Comparison of ENCODE assay signal across 11 cellular contexts in genomic region chr11:65552413-65552951, GRCh38. TPM values are rescaled to one million over a fixed set of nuclear protein-coding genes. Genes with fewer than 3 reads are reported as not detected.
DNase-seq lines count a peak whose midpoint lies in the region; TF ChIP-seq lines count a peak whose summit lies in the region.
"Had no signal": no experiment of that assay in that cellular context is flagged by ENCODE, and none has a peak within 500 bp of the region (broad histone marks: within the 10 kb centered on the region; RNA-seq: fewer than 3 reads in every experiment).

No MANE protein-coding gene starts in this region.

- H3K27me3 Mint-ChIP-seq in CD14-positive monocyte (ENCODE audit: low read depth in 3 of 3), result peaks cover 22 to 28% (median 22%) of the 10 kb centered on the region in 3 donors
- peaks cover 80% of the 10 kb centered on the region for H3K27me3 Mint-ChIP-seq in endodermal cell (ENCODE audit: insufficient read depth)

- H3K9me2 ChIP-seq in PC-9 (ENCODE audit: insufficient read depth), result no peaks in the 10 kb centered on the region

- H3K9me3 ChIP-seq in PC-9 (ENCODE audit: insufficient read depth, low read depth), result no peaks in the 10 kb centered on the region
- no peaks in the 10 kb centered on the region for H3K9me3 ChIP-seq in endodermal cell (ENCODE audit: control insufficient read depth, low read length)
- H3K9me3 ChIP-seq: adrenal gland, MG63 had no signal

- WGBS in endodermal cell (ENCODE audit: insufficient coverage in 1 of 2, insufficient read length in 1 of 2), 2 experiments, result 89 to 90% methylated on average over 4 to 8 of the region's 8 CpGs

- POLR2A ChIA-PET in PC-9 (lab: Charles Lee; ENCODE audit: unreplicated experiment), result interaction anchor here (0.6 to 1.4 kb wide), 2 partner anchors 19 to 20 kb away, joined by 3 to 4 read pairs; partner anchors contain the start of gene FAM89B

- no peak overlapping the region for H2AFZ ChIP-seq in PC-9
- H2AFZ ChIP-seq: GM23248 had no signal

- H3K9ac ChIP-seq in endodermal cell (ENCODE audit: extremely low read depth, low read length, poor library complexity, severe bottlenecking), result no peak overlapping the region
- H3K9ac ChIP-seq: GM23248 had no signal

- peaks cover 0 to 9% of the 10 kb centered on the region in 2 donors for H3K36me3 Mint-ChIP-seq in CD14-positive monocyte
- H3K36me3 Mint-ChIP-seq in endodermal cell (ENCODE audit: low read depth), result no peaks in the 10 kb centered on the region

- H3K4me3 Mint-ChIP-seq in CD14-positive monocyte (no peak overlapping the region), endodermal cell (no peak overlapping the region)

- H3K36me3 ChIP-seq in PC-9 (ENCODE audit: low read depth) (peaks cover 40% of the 10 kb centered on the region), endodermal cell (ENCODE audit: control insufficient read depth, insufficient read depth, low read length) (no peaks in the 10 kb centered on the region)

- H3K4me3 ChIP-seq in PC-9, result no peak overlapping the region
- no peak overlapping the region for H3K4me3 ChIP-seq in endodermal cell (ENCODE audit: low read length)
- H3K4me3 ChIP-seq: adrenal gland, GM23248, MG63 had no signal

- DNase-seq in CD14-positive monocyte (ENCODE audit: low spot score), result no peak
- DNase-seq in GF-D8 (lab: John Stamatoyannopoulos, UW), result peak; percentile 31
- DNase-seq in PC-9, result no peak
- peak; percentile 65 for DNase-seq in endodermal cell
- DNase-seq in DMS114 treated with DMSO at 0.1 percent for 48 hours (lab: John Stamatoyannopoulos, UW; ENCODE audit: unreplicated experiment), result no peak
- DNase-seq in NCI-H1105 treated with DMSO at 0.1 percent for 48 hours (lab: John Stamatoyannopoulos, UW), result no peak
- DNase-seq in GDM1 (lab: John Stamatoyannopoulos, UW), result no peak
- no peak for DNase-seq in DMS153 (lab: John Stamatoyannopoulos, UW)

- H3K27ac ChIP-seq in PC-9 (no peak overlapping the region), endodermal cell (ENCODE audit: low read depth, low read length) (no peak overlapping the region)
- H3K27ac ChIP-seq: adrenal gland, GM23248 had no signal

- H3K4me1 ChIP-seq in PC-9 (replicated peaks; ENCODE audit: insufficient read depth) (peaks cover 42% of the 10 kb centered on the region), endodermal cell (ENCODE audit: control insufficient read depth, insufficient read depth, low read length) (peaks cover 3% of the 10 kb centered on the region)

- BruUV-seq in PC-9 (replicated peaks; lab: Mats Ljungman, UMichigan), result no TSS peak

- CTCF ChIA-PET in PC-9 (lab: Charles Lee), result interaction anchor here (0.5 kb wide), 1 partner anchor 25 kb away, joined by 3 read pairs; no protein-coding TSS in a partner anchor

- H3K4me1 Mint-ChIP-seq in CD14-positive monocyte (peaks cover 56% of the 10 kb centered on the region), endodermal cell (peaks cover 24% of the 10 kb centered on the region)

- H3K79me2 ChIP-seq in PC-9 (ENCODE audit: low read depth), result peaks cover 49% of the 10 kb centered on the region

- no peaks in the 10 kb centered on the region for H3K27me3 ChIP-seq in PC-9 (ENCODE audit: insufficient read depth, low read depth)
- H3K27me3 ChIP-seq in endodermal cell (ENCODE audit: control insufficient read depth, insufficient read depth, low read length, poor library complexity, severe bottlenecking), result peaks cover 33% of the 10 kb centered on the region
- H3K27me3 ChIP-seq: adrenal gland, MG63 had no signal

- no peak overlapping the region for H3K4me2 ChIP-seq in PC-9

- peaks cover 0 to 2% (median 0%) of the 10 kb centered on the region in 7 donors for H3K9me3 Mint-ChIP-seq in CD14-positive monocyte
- H3K9me3 Mint-ChIP-seq in endodermal cell, result no peaks in the 10 kb centered on the region

- peaks cover 69% of the 10 kb centered on the region for H3F3A ChIP-seq in PC-9 (ENCODE audit: insufficient read depth, low read depth)

- peak; percentile 39 for TF ChIP-seq CTCF in CD14-positive monocyte (IDR thresholded peaks at IDR 0.05)
- peak; percentile 28; the same call in 1 of the 2 replicates for TF ChIP-seq CTCF in PC-9 (conservative IDR thresholded peaks at IDR 0.05)
- TF ChIP-seq CTCF in endodermal cell (conservative IDR thresholded peaks at IDR 0.05), result no peak

- peaks cover 16% of the 10 kb centered on the region for H4K20me1 ChIP-seq in PC-9 (ENCODE audit: insufficient read depth)

- intact Hi-C loops in CD14-positive monocyte (cut with micrococcal nuclease), result no loop called here
- intact Hi-C loops in PC-9 (cut with micrococcal nuclease; ENCODE audit: unreplicated experiment), result no loop called here

- peak overlapping the region in 2 of 7 donors; percentile 7 to 37 for H3K27ac Mint-ChIP-seq in CD14-positive monocyte
- no peak overlapping the region for H3K27ac Mint-ChIP-seq in endodermal cell

RNA-seq across cellular contexts. Expression of gene LTBP3, which starts 5.7 kb away (rescaled TPM):
- 1 to 10 TPM; 3.4 to 4.6 TPM for polyA plus RNA-seq in CD14-positive monocyte
- 455 and 553 TPM in 2 replicates for total RNA-seq in PC-9 (2021)
- total RNA-seq in endodermal cell, result 10 to 100 TPM; 19.7 to 24.2 TPM
- 23.3 TPM for polyA plus RNA-seq in endodermal cell (2013, experiment 1 of 2)
- 23.8 TPM for polyA plus RNA-seq in endodermal cell (2013, experiment 2 of 2)

RNA-seq across cellular contexts. Expression of gene ZNRD2, which starts 17.8 kb away (rescaled TPM):
- polyA plus RNA-seq in CD14-positive monocyte, result 10 to 100 TPM; 48.5 to 56.2 TPM
- total RNA-seq in PC-9 (2021) (51.4 and 53.5 TPM in 2 replicates), endodermal cell (10 to 100 TPM; 32.8 to 36.5 TPM)
- polyA plus RNA-seq in endodermal cell (2013, experiment 1 of 2), result 44.3 TPM
- polyA plus RNA-seq in endodermal cell (2013, experiment 2 of 2), result 45.3 TPM

RNA-seq across cellular contexts. Expression of gene FAM89B, which starts 19.9 kb away (rescaled TPM):
- 100 to 1,000 TPM in 1 of 2 donors, 10 to 100 TPM in 1; 70.8 to 139 TPM for polyA plus RNA-seq in CD14-positive monocyte
- total RNA-seq in PC-9 (2021), result 51.7 and 53.3 TPM in 2 replicates
- 10 to 100 TPM; 23.3 to 24.9 TPM for total RNA-seq in endodermal cell
- polyA plus RNA-seq in endodermal cell (2013, experiment 1 of 2), result 52.4 TPM
- polyA plus RNA-seq in endodermal cell (2013, experiment 2 of 2), result 52.7 TPM

RNA-seq across cellular contexts. Expression of gene EHBP1L1, which starts 23.4 kb away (rescaled TPM):
- 10 to 100 TPM; 29.6 to 42.6 TPM for polyA plus RNA-seq in CD14-positive monocyte
- total RNA-seq in PC-9 (2021) (123 and 170 TPM in 2 replicates), endodermal cell (1 to 10 TPM; 6.2 to 9.8 TPM)
- 7.1 TPM for polyA plus RNA-seq in endodermal cell (2013, experiment 1 of 2)
- 5.5 TPM for polyA plus RNA-seq in endodermal cell (2013, experiment 2 of 2)

RNA-seq across cellular contexts. Expression of gene SCYL1, which starts 27.6 kb away (rescaled TPM):
- 10 to 100 TPM; 18.6 to 29.7 TPM for polyA plus RNA-seq in CD14-positive monocyte
- 106 and 135 TPM in 2 replicates for total RNA-seq in PC-9 (2021)
- 10 to 100 TPM; 62.9 to 67.4 TPM for total RNA-seq in endodermal cell
- polyA plus RNA-seq in endodermal cell (2013, experiment 1 of 2), result 54.0 TPM
- polyA plus RNA-seq in endodermal cell (2013, experiment 2 of 2), result 51.0 TPM

Comparison
In these comparisons a context has a peak if more than half of its experiments do, and no peak if none do; other contexts are left out.
1. DNase-seq: peak in GF-D8 (single experiment) and endodermal cell (single experiment); none in CD14-positive monocyte (single experiment), PC-9 (0 of 2), DMS114 treated with DMSO at 0.1 percent for 48 hours (single experiment), NCI-H1105 treated with DMSO at 0.1 percent for 48 hours (single experiment), GDM1 (single experiment) and DMS153 (single experiment).
2. RNA of gene LTBP3, which starts 5.7 kb away (total RNA-seq): 455 to 553 TPM in PC-9; 19.7 to 24.2 TPM in endodermal cell; every median in the first group is over 10 times any median in the second.